ENCODE assay signal across 2 cellular contexts in genomic region chr19:6498294-6499036, GRCh38.
TF ChIP-seq lines count a peak whose summit lies in the region.

No MANE protein-coding gene starts in this region.

TF ChIP-seq in HEK293, 187 proteins besides CTCF, POLR2A, EP300 and RAD21:
- no peak for TF ChIP-seq ZNF146 (tag by site-specific recombination; IDR thresholded peaks at IDR 0.05)
- TF ChIP-seq ZNF16 (tag by site-specific recombination; IDR thresholded peaks at IDR 0.05; ENCODE audit: low read depth): peak; percentile 84
- TF ChIP-seq ZNF623 (tag by site-specific recombination; IDR thresholded peaks at IDR 0.05): 0 out of 2 replicates have a peak, but pooled peaks have one; percentile 10

TF ChIP-seq in H1, 55 proteins besides CTCF, POLR2A, EP300 and RAD21:
- TF ChIP-seq KDM1A (IDR thresholded peaks at IDR 0.05; ENCODE audit: borderline replicate concordance, low read length) (peak; percentile 65; the same call in 1 of the 2 replicates), TCF12 (IDR thresholded peaks at IDR 0.05; ENCODE audit: low read depth, low read length) (no peak), CHD1 (IDR thresholded peaks at IDR 0.05; ENCODE audit: low read depth, low read length) (no peak), JUN (IDR thresholded peaks at IDR 0.05; ENCODE audit: low read depth, low read length) (no peak)
